Comparison of ENCODE assay signal across 8 cellular contexts in genomic region chr4:123398151-123398802, GRCh38. TPM values are rescaled to one million over a fixed set of nuclear protein-coding genes. Genes with fewer than 3 reads are reported as not detected.
A peak's percentile ranks its signal among the peaks of the same experiment; 100 is the strongest.
DNase-seq lines count a peak whose midpoint lies in the region; ATAC-seq and TF ChIP-seq lines count a peak whose summit lies in the region.

No MANE protein-coding gene starts in this region.

- peaks cover 12% of the 10 kb centered on the region; the same call in 1 of the 2 replicates for H3K36me3 ChIP-seq in RWPE2 (ENCODE audit: low read depth)

- H3K36me3 Mint-ChIP-seq in activated naive CD4-positive, alpha-beta T cell treated with anti-CD3 and anti-CD28 coated beads, Interleukin-2, amount 10 ng/mL, durations not matched to agents 7 days and 5 days = peaks cover 14% of the 10 kb centered on the region
- H3K36me3 Mint-ChIP-seq in type B pancreatic cell = peaks cover 32% of the 10 kb centered on the region

- peak overlapping the region; percentile 83 for H3K4me3 Mint-ChIP-seq in activated naive CD4-positive, alpha-beta T cell treated with anti-CD3 and anti-CD28 coated beads, Interleukin-2, amount 10 ng/mL, durations not matched to agents 7 days and 5 days
- peak overlapping the region; percentile 97 for H3K4me3 Mint-ChIP-seq in type B pancreatic cell

- no peaks in the 10 kb centered on the region for H3K4me1 ChIP-seq in RWPE2 (ENCODE audit: insufficient read depth, poor library complexity, severe bottlenecking)

- H3K27me3 Mint-ChIP-seq in activated naive CD4-positive, alpha-beta T cell treated with anti-CD3 and anti-CD28 coated beads, Interleukin-2, amount 10 ng/mL, durations not matched to agents 7 days and 5 days = peaks cover 54% of the 10 kb centered on the region
- H3K27me3 Mint-ChIP-seq in type B pancreatic cell = peaks cover 6% of the 10 kb centered on the region

- peak; percentile 88 for DNase-seq in D341Med (ENCODE audit: low spot score)
- DNase-seq in RWPE2 (ENCODE audit: low spot score) = peak; percentile 72
- peak; percentile 70 for DNase-seq in activated naive CD4-positive, alpha-beta T cell treated with anti-CD3 and anti-CD28 coated beads, Interleukin-2, amount 10 ng/mL, durations not matched to agents 7 days and 5 days
- DNase-seq in glomerular visceral epithelial cell (ENCODE audit: extremely low spot score) = peak; percentile 71
- DNase-seq in nucleus accumbens (lab: John Stamatoyannopoulos, UW) = peak in 47 of 56 donors; percentile 9 to 69 (median 45)
- DNase-seq in type B pancreatic cell (ENCODE audit: extremely low spot score, unreplicated experiment) = peak; percentile 86

- ATAC-seq in GM19455 (IDR thresholded peaks at IDR 0.05; ENCODE audit: unreplicated experiment) (peak; percentile 72), HG03565 (IDR thresholded peaks at IDR 0.05; ENCODE audit: unreplicated experiment) (peak; percentile 50), RWPE2 (ENCODE audit: low read depth) (peak; percentile 56)

- H3K27ac ChIP-seq in RWPE2 (ENCODE audit: poor library complexity, severe bottlenecking) = peak overlapping the region; percentile 72

- peak; percentile 72 for TF ChIP-seq CTCF in RWPE2 (IDR thresholded peaks at IDR 0.05; ENCODE audit: poor library complexity, severe bottlenecking)
- peak; percentile 75 for TF ChIP-seq CTCF in type B pancreatic cell (conservative IDR thresholded peaks at IDR 0.05)

- CTCF ChIA-PET in activated naive CD4-positive, alpha-beta T cell treated with anti-CD3 and anti-CD28 coated beads, Interleukin-2, amount 10 ng/mL, durations not matched to agents 7 days and 5 days (lab: Charles Lee) = interaction anchor here (0.7 to 2.4 kb wide), 6 partner anchors 10 to 259 kb away, joined by 3 to 17 read pairs (median 4); no protein-coding TSS in a partner anchor

- no peaks in the 10 kb centered on the region for H3K27me3 ChIP-seq in RWPE2 (ENCODE audit: insufficient read depth, poor library complexity, severe bottlenecking)

- peak overlapping the region; percentile 72 for H3K4me3 ChIP-seq in RWPE2 (ENCODE audit: severe bottlenecking)

- H3K4me1 Mint-ChIP-seq in activated naive CD4-positive, alpha-beta T cell treated with anti-CD3 and anti-CD28 coated beads, Interleukin-2, amount 10 ng/mL, durations not matched to agents 7 days and 5 days = peaks cover 40% of the 10 kb centered on the region
- peaks cover 25% of the 10 kb centered on the region for H3K4me1 Mint-ChIP-seq in type B pancreatic cell (ENCODE audit: unreplicated experiment)

- no peaks in the 10 kb centered on the region for H3K9me3 Mint-ChIP-seq in activated naive CD4-positive, alpha-beta T cell treated with anti-CD3 and anti-CD28 coated beads, Interleukin-2, amount 10 ng/mL, durations not matched to agents 7 days and 5 days
- H3K9me3 Mint-ChIP-seq in type B pancreatic cell = no peaks in the 10 kb centered on the region

- H3K27ac Mint-ChIP-seq in activated naive CD4-positive, alpha-beta T cell treated with anti-CD3 and anti-CD28 coated beads, Interleukin-2, amount 10 ng/mL, durations not matched to agents 7 days and 5 days = peak overlapping the region; percentile 67
- peak overlapping the region; percentile 97 for H3K27ac Mint-ChIP-seq in type B pancreatic cell

- H3K9me3 ChIP-seq in RWPE2 (ENCODE audit: severe bottlenecking) = no peaks in the 10 kb centered on the region

RNA-seq across cellular contexts. Expression of gene SPRY1, which starts 1.7 kb away (rescaled TPM):
- 52.3 and 61.3 TPM in 2 replicates for total RNA-seq in type B pancreatic cell (ENCODE audit: low replicate concordance)

Comparison
In these comparisons a context has a peak if more than half of its experiments do, and no peak if none do; other contexts are left out.
1. Peak in every context shown above with its lines: DNase-seq, ATAC-seq, H3K4me3 ChIP-seq and H3K27ac ChIP-seq.